Comparison of ENCODE assay signal across 19 cellular contexts in genomic region chr2:62231541-62231940, GRCh38. TPM values are rescaled to one million over a fixed set of nuclear protein-coding genes. Genes with fewer than 3 reads are reported as not detected.
DNase-seq lines count a peak whose midpoint lies in the region; ATAC-seq, FAIRE-seq and TF ChIP-seq lines count a peak whose summit lies in the region.
"Had no signal": no experiment of that assay in that cellular context is flagged by ENCODE, and none has a peak within 500 bp of the region (broad histone marks: within the 10 kb centered on the region; RNA-seq: fewer than 3 reads in every experiment).

No MANE protein-coding gene starts in this region.

- H3K18ac ChIP-seq in H1 (ENCODE audit: extremely low read depth, low read length) (no peak overlapping the region), neuronal stem cell (ENCODE audit: low read length) (peak overlapping the region; percentile 48)

- no peak overlapping the region for H2BK12ac ChIP-seq in H1 (ENCODE audit: low read depth, low read length)
- no peak overlapping the region for H2BK12ac ChIP-seq in neuronal stem cell (ENCODE audit: low read length)

- H4K8ac ChIP-seq in H1 (ENCODE audit: extremely low read depth, insufficient read depth, low read length) (no peak overlapping the region; the same call in 1 of the 2 replicates), neuronal stem cell (ENCODE audit: low read depth, low read length) (no peak overlapping the region)

- TF ChIP-seq RAD21 in H1 (IDR thresholded peaks at IDR 0.05 in 1 of 2, conservative IDR thresholded peaks at IDR 0.05 in 1 of 2; ENCODE audit: low read depth in 2 of 2, low read length in 2 of 2) = no peak

- H3K4me2 ChIP-seq in H1 (ENCODE audit: insufficient read depth in 1 of 2, low read depth in 2 of 2, low read length in 2 of 2) = no peak overlapping the region
- H3K4me2 ChIP-seq in neuronal stem cell (ENCODE audit: insufficient read depth, low read length, poor library complexity, severe bottlenecking) = no peak overlapping the region
- no peak overlapping the region for H3K4me2 ChIP-seq in Karpas-422 (ENCODE audit: low read depth, low read length, poor library complexity, severe bottlenecking)
- H3K4me2 ChIP-seq: GM23338 had no signal

- H3K4me1 ChIP-seq in cardiac muscle cell (ENCODE audit: low read depth) (peaks cover 10% of the 10 kb centered on the region), H1 (replicated peaks in 1 of 4; ENCODE audit: control insufficient read depth in 3 of 4, insufficient read depth in 4 of 4, low read length in 3 of 4) (peaks cover 0 to 3% (median 1%) of the 10 kb centered on the region in 4 experiments; a peak in 2 of 7 replicates), neuronal stem cell (ENCODE audit: control insufficient read depth in 2 of 2, insufficient read depth in 1 of 2, low read depth in 1 of 2, low read length in 2 of 2) (peaks cover 0 to 6% of the 10 kb centered on the region in 2 donors), Karpas-422 (ENCODE audit: low read length) (no peaks in the 10 kb centered on the region)

- H4K20me1 ChIP-seq in H1 (replicated peaks in 1 of 2; ENCODE audit: control insufficient read depth in 1 of 2, insufficient read depth in 2 of 2, low read length in 2 of 2) = peaks cover 0 to 4% of the 10 kb centered on the region in 2 experiments
- H4K20me1 ChIP-seq in Karpas-422 (ENCODE audit: insufficient read depth, low read depth, low read length) = peaks cover 4% of the 10 kb centered on the region; the same call in 1 of the 2 replicates

- H2BK5ac ChIP-seq in H1 (ENCODE audit: low read depth, low read length) = no peak overlapping the region
- H2BK5ac ChIP-seq in neuronal stem cell (ENCODE audit: low read length) = no peak overlapping the region

- H3K56ac ChIP-seq in H1 (replicated peaks; ENCODE audit: insufficient read length, low read depth, low read length) = no peak overlapping the region

- no peak overlapping the region for H2AK5ac ChIP-seq in H1 (ENCODE audit: low read depth, low read length)
- peak overlapping the region; percentile 42 for H2AK5ac ChIP-seq in neuronal stem cell (ENCODE audit: low read depth, low read length)

- H3K4me3 ChIP-seq in cardiac muscle cell (no peak overlapping the region), H1 (ENCODE audit: extremely low read depth in 1 of 4, insufficient read depth in 2 of 4, low read depth in 3 of 4, low read length in 4 of 4) (no peak overlapping the region), neuronal stem cell (ENCODE audit: low read length in 2 of 2) (no peak overlapping the region), Karpas-422 (ENCODE audit: low read length) (no peak overlapping the region)
- H3K4me3 ChIP-seq: GM23338 had no signal

- H2BK15ac ChIP-seq in H1 (ENCODE audit: low read length) = no peak overlapping the region
- H2BK15ac ChIP-seq in neuronal stem cell (ENCODE audit: low read length) = no peak overlapping the region

- ATAC-seq in Right ventricle myocardium superior (ENCODE audit: poor library complexity) = no peak
- ATAC-seq: GM23338 had no signal

- H3K79me2 ChIP-seq in H1 (ENCODE audit: control insufficient read depth in 1 of 2, insufficient read depth in 2 of 2, low read length in 2 of 2) (peaks cover 0 to 4% of the 10 kb centered on the region in 2 experiments; a peak in 2 of 4 replicates), Karpas-422 (ENCODE audit: low read length) (no peaks in the 10 kb centered on the region)

- intact Hi-C loops in Right ventricle myocardium superior (cut with DNase I) = no loop called here

- H3K27me3 ChIP-seq in cardiac muscle cell (no peaks in the 10 kb centered on the region), H1 (replicated peaks in 1 of 4; ENCODE audit: control insufficient read depth in 3 of 4, extremely low read depth in 1 of 4, insufficient read depth in 3 of 4, low read length in 3 of 4) (no peaks in the 10 kb centered on the region), neuronal stem cell (ENCODE audit: control insufficient read depth in 3 of 3, insufficient read depth in 3 of 3, low read depth in 1 of 3, low read length in 3 of 3) (no peaks in the 10 kb centered on the region), Karpas-422 (ENCODE audit: low read length) (no peaks in the 10 kb centered on the region)

- H3K14ac ChIP-seq in H1 (ENCODE audit: insufficient read length) (no peak overlapping the region), neuronal stem cell (ENCODE audit: low read length) (no peak overlapping the region)

- no peak overlapping the region for H2AFZ ChIP-seq in H1 (ENCODE audit: low read length)
- H2AFZ ChIP-seq in neuronal stem cell (ENCODE audit: low read length) = no peak overlapping the region
- no peak overlapping the region for H2AFZ ChIP-seq in Karpas-422 (ENCODE audit: low read length)
- H2AFZ ChIP-seq: GM23338 had no signal

- H3K27ac ChIP-seq in cardiac muscle cell = peak overlapping the region; percentile 88
- no peak overlapping the region for H3K27ac ChIP-seq in H1 (ENCODE audit: low read depth, low read length)
- no peak overlapping the region for H3K27ac ChIP-seq in neuronal stem cell (replicated peaks; ENCODE audit: low read length)
- H3K27ac ChIP-seq in Karpas-422 (ENCODE audit: low read length) = no peak overlapping the region

- POLR2A ChIA-PET in H1 (lab: Charles Lee; ENCODE audit: partially characterized antibody) = no interaction called here

- no peak overlapping the region for H2BK120ac ChIP-seq in H1 (replicated peaks; ENCODE audit: low read depth, low read length)
- no peak overlapping the region for H2BK120ac ChIP-seq in neuronal stem cell (ENCODE audit: low read depth, low read length)

- no peak overlapping the region for H4K5ac ChIP-seq in H1 (ENCODE audit: insufficient read length, low read depth, low read length)

- TF ChIP-seq CTCF in cardiac muscle cell (IDR thresholded peaks at IDR 0.05; ENCODE audit: low read depth, low read length) (no peak), H1 (IDR thresholded peaks at IDR 0.05; ENCODE audit: control extremely low read depth in 1 of 3, insufficient read depth in 1 of 3, low read depth in 1 of 3, low read length in 3 of 3) (no peak)

- CTCF ChIA-PET in H1 (lab: Charles Lee; ENCODE audit: partially characterized antibody) = interaction anchor here (0.8 to 1.9 kb wide), 5 partner anchors 11 to 334 kb away, joined by 3 to 9 read pairs (median 4); no protein-coding TSS in a partner anchor

- H3K79me1 ChIP-seq in H1 (ENCODE audit: low read depth, low read length) = no peaks in the 10 kb centered on the region
- H3K79me1 ChIP-seq in neuronal stem cell (ENCODE audit: low read depth, low read length) = peaks cover 3% of the 10 kb centered on the region

- TF ChIP-seq POLR2A in GM19193 (IDR thresholded peaks at IDR 0.05; ENCODE audit: extremely low read depth, insufficient read depth, insufficient read length) (peak; percentile 8), H1 (IDR thresholded peaks at IDR 0.05; ENCODE audit: control extremely low read depth in 1 of 2, low read depth in 2 of 2, low read length in 2 of 2) (no peak)

- WGBS in H1 (ENCODE audit: extremely low coverage in 1 of 2, insufficient coverage in 1 of 2, insufficient read length in 1 of 2, insufficient replicate concordance in 2 of 2, low coverage in 1 of 2, low lambda C conversion rate in 2 of 2, missing lambda C conversion rate in 1 of 2), 2 experiments = 83% methylated on average over 4 of the region's 4 CpGs; no CpG with 5 or more reads in 1 of the 2 experiments
- no CpG with 5 or more reads among the region's 4 CpGs for WGBS in neuronal stem cell (ENCODE audit: extremely low coverage in 2 of 2, insufficient read length in 2 of 2, insufficient replicate concordance in 1 of 2), 2 donors

- H3K9ac ChIP-seq in H1 (replicated peaks in 1 of 4; ENCODE audit: extremely low read depth in 1 of 4, low read depth in 3 of 4, low read length in 3 of 4) = no peak overlapping the region
- no peak overlapping the region for H3K9ac ChIP-seq in neuronal stem cell (ENCODE audit: low read depth, low read length, poor library complexity)
- no peak overlapping the region for H3K9ac ChIP-seq in Karpas-422 (ENCODE audit: low read length)

- H3K9me2 ChIP-seq in Karpas-422 (replicated peaks; ENCODE audit: insufficient read depth, low read length) = no peaks in the 10 kb centered on the region

- H3K9me3 ChIP-seq in cardiac muscle cell (ENCODE audit: low read depth) = no peaks in the 10 kb centered on the region
- no peaks in the 10 kb centered on the region for H3K9me3 ChIP-seq in H1 (ENCODE audit: insufficient read depth in 2 of 2, low read depth in 1 of 2, low read length in 1 of 2)
- no peaks in the 10 kb centered on the region for H3K9me3 ChIP-seq in neuronal stem cell (replicated peaks in 1 of 2; ENCODE audit: control insufficient read depth in 2 of 2, insufficient read depth in 1 of 2, low read depth in 1 of 2, low read length in 2 of 2)
- no peaks in the 10 kb centered on the region for H3K9me3 ChIP-seq in Karpas-422 (ENCODE audit: low read length)

- H3K36me3 ChIP-seq in cardiac muscle cell = no peaks in the 10 kb centered on the region
- H3K36me3 ChIP-seq in H1 (ENCODE audit: control insufficient read depth in 2 of 4, insufficient read depth in 4 of 4, low read length in 3 of 4) = peaks cover 0 to under 1% (median 0%) of the 10 kb centered on the region in 4 experiments; a peak in 1 of 8 replicates
- H3K36me3 ChIP-seq in neuronal stem cell (replicated peaks in 1 of 2; ENCODE audit: control insufficient read depth in 2 of 2, insufficient read depth in 2 of 2, low read length in 2 of 2) = no peaks in the 10 kb centered on the region
- H3K36me3 ChIP-seq in Karpas-422 (ENCODE audit: insufficient read depth, low read length) = no peaks in the 10 kb centered on the region

- H3K23me2 ChIP-seq in H1 (ENCODE audit: low read depth, low read length) = no peaks in the 10 kb centered on the region

- peak in 1 of 2 donors; percentile 75 for DNase-seq in cardiac muscle cell (ENCODE audit: low read depth in 1 of 2, low spot score in 1 of 2)
- no peak for DNase-seq in Right ventricle myocardium superior
- DNase-seq in H1 (ENCODE audit: low read depth in 1 of 2, low spot score in 2 of 2) = no peak
- no peak for DNase-seq in neuronal stem cell (ENCODE audit: low spot score)
- DNase-seq in retina = no peak
- DNase-seq in Karpas-422 = no peak
- DNase-seq: Calu3; CD4-positive, alpha-beta memory T cell; GF-D8; KBM-7; NCI-H1105 treated with DMSO at 0.1 percent for 48 hours; NCI-H1694; NCI-H2081 treated with DMSO at 0.1 percent for 48 hours; NCI-H446 treated with DMSO at 0.1 percent for 48 hours; NCI-H69; SHP77 treated with DMSO at 0.1 percent for 48 hours had no signal

- no peak for TF ChIP-seq EP300 in H1 (IDR thresholded peaks at IDR 0.05; ENCODE audit: borderline replicate concordance in 1 of 2, low read depth in 2 of 2, low read length in 2 of 2)

- H2BK20ac ChIP-seq in H1 (ENCODE audit: low read length) = no peak overlapping the region

- H3K4ac ChIP-seq in H1 (replicated peaks; ENCODE audit: insufficient read length, low read depth, low read length) (no peak overlapping the region), neuronal stem cell (ENCODE audit: low read length) (no peak overlapping the region)

- FAIRE-seq in H1 (lab: Jason Lieb, UNC) = no peak
- FAIRE-seq: A204.1 had no signal

- H3K23ac ChIP-seq in H1 (ENCODE audit: insufficient read length) (no peak overlapping the region), neuronal stem cell (ENCODE audit: low read depth, low read length, poor library complexity) (peak overlapping the region; percentile 62)

- no peak overlapping the region for H4K91ac ChIP-seq in H1 (replicated peaks; ENCODE audit: insufficient read length, low read length)
- peak overlapping the region; percentile 23 for H4K91ac ChIP-seq in neuronal stem cell (ENCODE audit: low read depth, low read length, poor library complexity)

RNA-seq across cellular contexts. Expression of gene B3GNT2, which starts 35.6 kb away (rescaled TPM):
- total RNA-seq in cardiac muscle cell (8.9 and 11.1 TPM in 2 replicates), Right ventricle myocardium superior (14.6 TPM)
- polyA plus RNA-seq in cardiac muscle cell (14.7 and 15.9 TPM in 2 replicates), H1 (2011; rRNA removed) (17.6 and 20.1 TPM in 2 replicates)
- total RNA-seq in H1 (2021; fragmentation: NEBNext Ultra II Directional; extraction: Animal tissue kit (Norgen Biotek cat#: 25700)) = 40.8 and 41.3 TPM in 2 replicates
- polyA plus RNA-seq in H1 (2011; cell fraction: cytosol; rRNA removed) = 29.3 TPM
- polyA plus RNA-seq in H1 (2011; cell fraction: nucleus; rRNA removed) = 16.1 TPM
- 21.6 to 30.8 TPM (median 26.6 TPM) in 4 replicates for polyA plus RNA-seq in H1 (2012, experiment 1 of 2)
- polyA plus RNA-seq in H1 (2012, experiment 2 of 2) = 4.7 TPM
- polyA plus RNA-seq in H1 (2013, experiment 1 of 2) = 46.9 TPM
- 54.5 TPM for polyA plus RNA-seq in H1 (2013, experiment 2 of 2)
- polyA minus RNA-seq in H1 (2011; rRNA and poly(A)+ RNA removed) = 55.2 TPM in 2 replicates
- polyA minus RNA-seq in H1 (2011; cell fraction: cytosol; rRNA and poly(A)+ RNA removed) = 29.4 TPM
- polyA minus RNA-seq in H1 (2011; cell fraction: nucleus; rRNA and poly(A)+ RNA removed) = 28.5 TPM
- 18.9 TPM for polyA plus RNA-seq in neuronal stem cell (2013, experiment 1 of 2)
- polyA plus RNA-seq in neuronal stem cell (2013, experiment 2 of 2) = 19.4 TPM
- 12.6 and 26.9 TPM in 2 replicates for total RNA-seq in Karpas-422 (2014; rRNA removed; shearing (Covaris generic); ENCODE audit: low replicate concordance)
